8 cellular contexts compared by ENCODE assay signal in genomic region chr6:31907158-31907813, GRCh38. TPM values are rescaled to one million over a fixed set of nuclear protein-coding genes. Genes with fewer than 3 reads are reported as not detected.
DNase-seq lines count a peak whose midpoint lies in the region; ATAC-seq and TF ChIP-seq lines count a peak whose summit lies in the region.
"Had no signal": no experiment of that assay in that cellular context is flagged by ENCODE, and none has a peak within 500 bp of the region (broad histone marks: within the 10 kb centered on the region; RNA-seq: fewer than 3 reads in every experiment).

No MANE protein-coding gene starts in this region.

- H3K27me3 ChIP-seq in GM23338 (ENCODE audit: insufficient read depth), result no peaks in the 10 kb centered on the region
- H3K27me3 ChIP-seq in mesenchymal stem cell (ENCODE audit: control insufficient read depth in 1 of 2, insufficient read depth in 1 of 2, low read length in 2 of 2), result peaks cover 0 to 15% of the 10 kb centered on the region in 2 experiments
- H3K27me3 ChIP-seq: hepatocyte had no signal

- H4K20me1 ChIP-seq in GM23338 (replicated peaks; ENCODE audit: insufficient read depth), result no peaks in the 10 kb centered on the region

- H3K9me2 ChIP-seq in GM23338 (ENCODE audit: insufficient read depth), result no peaks in the 10 kb centered on the region

- no peak overlapping the region for H3K23ac ChIP-seq in mesenchymal stem cell (ENCODE audit: low read length in 2 of 2)

- H3K27me3 Mint-ChIP-seq in GM23338 (ENCODE audit: insufficient read depth, low read depth, poor library complexity) (peaks cover 11% of the 10 kb centered on the region), progenitor cell of endocrine pancreas (peaks cover 7% of the 10 kb centered on the region)

- H2BK12ac ChIP-seq in mesenchymal stem cell (ENCODE audit: low read length in 2 of 2), result no peak overlapping the region

- no peak overlapping the region for H4K91ac ChIP-seq in mesenchymal stem cell (ENCODE audit: low read length)

- H3K79me2 ChIP-seq in GM23338 (replicated peaks; ENCODE audit: insufficient read depth), result no peaks in the 10 kb centered on the region
- H3K79me2 ChIP-seq: hepatocyte had no signal

- H3K4me2 ChIP-seq in GM23338 (no peak overlapping the region), mesenchymal stem cell (ENCODE audit: low read length, poor library complexity, severe bottlenecking) (no peak overlapping the region)
- H3K4me2 ChIP-seq: hepatocyte had no signal

- H3K4me1 ChIP-seq in GM23338 (ENCODE audit: insufficient read depth) (peaks cover 17% of the 10 kb centered on the region), mesenchymal stem cell (ENCODE audit: control insufficient read depth, insufficient read depth, low read depth, low read length) (peaks cover 6% of the 10 kb centered on the region)

- WGBS in mesenchymal stem cell, result 66% methylated on average over 6 of the region's 7 CpGs

- H3K9me3 Mint-ChIP-seq in GM23338 (no peaks in the 10 kb centered on the region), progenitor cell of endocrine pancreas (ENCODE audit: low read depth) (no peaks in the 10 kb centered on the region)

- peaks cover 16% of the 10 kb centered on the region for H3K4me1 Mint-ChIP-seq in GM23338
- H3K4me1 Mint-ChIP-seq in progenitor cell of endocrine pancreas (ENCODE audit: low read depth), result peaks cover 9% of the 10 kb centered on the region

- H3K9me3 ChIP-seq in mesenchymal stem cell (ENCODE audit: control insufficient read depth, low read length), result no peaks in the 10 kb centered on the region

- H3K9ac ChIP-seq in mesenchymal stem cell (ENCODE audit: low read length), result peak overlapping the region; percentile 69

- H3K4ac ChIP-seq in mesenchymal stem cell (ENCODE audit: low read depth in 1 of 2, low read length in 2 of 2), result no peak overlapping the region

- no peak overlapping the region for H2BK15ac ChIP-seq in mesenchymal stem cell (ENCODE audit: low read depth, poor library complexity, severe bottlenecking)

- H2AFZ ChIP-seq in GM23338 (no peak overlapping the region), mesenchymal stem cell (ENCODE audit: low read depth, low read length) (no peak overlapping the region)
- H2AFZ ChIP-seq: hepatocyte had no signal

- DNase-seq in GM23338 (ENCODE audit: low spot score) (no peak), RPMI8226 (peak; percentile 64), mesenchymal stem cell (peak; percentile 93), progenitor cell of endocrine pancreas (ENCODE audit: low spot score, unreplicated experiment) (no peak), islet precursor cell (no peak)

- no peak for TF ChIP-seq CTCF in GM23338 (conservative IDR thresholded peaks at IDR 0.05; ENCODE audit: low read depth in 2 of 2)
- no peak for TF ChIP-seq CTCF in progenitor cell of endocrine pancreas (IDR thresholded peaks at IDR 0.05; ENCODE audit: unreplicated experiment)

- no peak overlapping the region for H3K18ac ChIP-seq in mesenchymal stem cell (ENCODE audit: low read depth in 1 of 2, low read length in 2 of 2)

- H3K79me1 ChIP-seq in mesenchymal stem cell (replicated peaks; ENCODE audit: low read length, poor library complexity, severe bottlenecking), result no peaks in the 10 kb centered on the region

- H3K4me3 Mint-ChIP-seq in GM23338, result no peak overlapping the region; the same call in 2 of the 3 replicates
- H3K4me3 Mint-ChIP-seq in progenitor cell of endocrine pancreas (ENCODE audit: low read depth), result no peak overlapping the region

- no peak overlapping the region for H4K8ac ChIP-seq in mesenchymal stem cell (ENCODE audit: low read length)

- no peak overlapping the region for H2BK5ac ChIP-seq in mesenchymal stem cell (ENCODE audit: low read depth, low read length, poor library complexity, severe bottlenecking)

- H3K14ac ChIP-seq in mesenchymal stem cell (ENCODE audit: low read length in 2 of 2), result no peak overlapping the region

- no peaks in the 10 kb centered on the region for H3K36me3 ChIP-seq in GM23338 (ENCODE audit: insufficient read depth)
- H3K36me3 ChIP-seq in mesenchymal stem cell (ENCODE audit: control insufficient read depth in 1 of 2, insufficient read depth in 2 of 2, low read depth in 1 of 2, low read length in 2 of 2), result no peaks in the 10 kb centered on the region

- ATAC-seq in GM23338, result peak; percentile 41
- ATAC-seq in HG03175 (IDR thresholded peaks at IDR 0.05; ENCODE audit: unreplicated experiment), result no peak
- ATAC-seq: Panc1 had no signal

- no peak overlapping the region for H2AK5ac ChIP-seq in mesenchymal stem cell (ENCODE audit: low read length, severe bottlenecking)

- no peak overlapping the region for H3K4me3 ChIP-seq in GM23338
- no peak overlapping the region for H3K4me3 ChIP-seq in mesenchymal stem cell (ENCODE audit: insufficient read depth in 1 of 2, low read depth in 1 of 2, low read length in 2 of 2)
- H3K4me3 ChIP-seq: hepatocyte had no signal

- H3K27ac Mint-ChIP-seq in GM23338 (no peak overlapping the region), progenitor cell of endocrine pancreas (no peak overlapping the region)

- H2BK120ac ChIP-seq in mesenchymal stem cell (ENCODE audit: low read depth, low read length), result no peak overlapping the region

- H3K27ac ChIP-seq in GM23338 (ENCODE audit: low read depth) (no peak overlapping the region), mesenchymal stem cell (ENCODE audit: low read length, poor library complexity, severe bottlenecking) (no peak overlapping the region)
- H3K27ac ChIP-seq: hepatocyte had no signal

- H3F3A ChIP-seq in GM23338 (replicated peaks; ENCODE audit: low read depth), result peaks cover 7% of the 10 kb centered on the region; the same call in 1 of the 2 replicates

- H3K36me3 Mint-ChIP-seq in GM23338 (ENCODE audit: low read depth), result no peaks in the 10 kb centered on the region; the same call in 2 of the 3 replicates
- no peaks in the 10 kb centered on the region for H3K36me3 Mint-ChIP-seq in progenitor cell of endocrine pancreas (ENCODE audit: insufficient read depth)

TF ChIP-seq in GM23338, 12 proteins besides CTCF, POLR2A, EP300 and RAD21:
- TF ChIP-seq POLR2AphosphoS5 (IDR thresholded peaks at IDR 0.05; ENCODE audit: low read depth), result no peak
- TF ChIP-seq ZNF331 (CRISPR knock-in tag; IDR thresholded peaks at IDR 0.05; ENCODE audit: low read depth), result no peak
- TF ChIP-seq CREB1 (CRISPR knock-in tag; IDR thresholded peaks at IDR 0.05; ENCODE audit: low read depth), result no peak
- no peak for TF ChIP-seq REST (IDR thresholded peaks at IDR 0.05; ENCODE audit: unreplicated experiment)
- TF ChIP-seq JUNB (IDR thresholded peaks at IDR 0.05; ENCODE audit: unreplicated experiment), result no peak
- TF ChIP-seq STAT1 (IDR thresholded peaks at IDR 0.05; ENCODE audit: unreplicated experiment), result no peak

RNA-seq across cellular contexts. Expression of gene ZBTB12, which starts 5.4 kb away (rescaled TPM):
- 14.4 and 14.9 TPM in 2 replicates for total RNA-seq in GM23338 (2014; rRNA removed; shearing (Covaris generic))
- polyA plus RNA-seq in GM23338 (2016; fragmentation: Nextera tagmentation; extraction: Ambion mirVana), result 0.18 and 0.68 TPM in 2 replicates
- 2.8 TPM for polyA plus RNA-seq in mesenchymal stem cell (2013, experiment 1 of 2)
- 2.8 TPM for polyA plus RNA-seq in mesenchymal stem cell (2013, experiment 2 of 2)
- total RNA-seq in progenitor cell of endocrine pancreas, result 47.1 and 55.5 TPM in 2 replicates
- polyA plus RNA-seq: hepatocyte had no signal

RNA-seq across cellular contexts. Expression of gene EHMT2, which starts 9.8 kb away (rescaled TPM):
- total RNA-seq in GM23338 (2014; rRNA removed; shearing (Covaris generic)), result 184 and 193 TPM in 2 replicates
- polyA plus RNA-seq in GM23338 (2016; fragmentation: Nextera tagmentation; extraction: Ambion mirVana), result 112 and 113 TPM in 2 replicates
- polyA plus RNA-seq in mesenchymal stem cell (2013, experiment 1 of 2), result 34.5 TPM
- 33.2 TPM for polyA plus RNA-seq in mesenchymal stem cell (2013, experiment 2 of 2)
- total RNA-seq in progenitor cell of endocrine pancreas, result 161 and 175 TPM in 2 replicates

RNA-seq across cellular contexts. Expression of gene C2, which starts 20.2 kb away (rescaled TPM):
- 1.7 and 2.4 TPM in 2 replicates for total RNA-seq in GM23338 (2014; rRNA removed; shearing (Covaris generic))
- polyA plus RNA-seq in GM23338 (2016; fragmentation: Nextera tagmentation; extraction: Ambion mirVana), result 0.16 and 0.23 TPM in 2 replicates
- polyA plus RNA-seq in mesenchymal stem cell (2013, experiment 1 of 2), result 1.1 TPM
- polyA plus RNA-seq in mesenchymal stem cell (2013, experiment 2 of 2), result 1.3 TPM
- total RNA-seq in progenitor cell of endocrine pancreas, result 0.47 and 0.65 TPM in 2 replicates

RNA-seq across cellular contexts. Expression of gene SLC44A4, which starts 28.5 kb away (rescaled TPM):
- total RNA-seq in GM23338 (2014; rRNA removed; shearing (Covaris generic)), result 3.7 and 4.6 TPM in 2 replicates
- 1.1 and 1.2 TPM in 2 replicates for polyA plus RNA-seq in GM23338 (2016; fragmentation: Nextera tagmentation; extraction: Ambion mirVana)
- 0.03 TPM for polyA plus RNA-seq in mesenchymal stem cell (2013, experiment 1 of 2)
- not detected for polyA plus RNA-seq in mesenchymal stem cell (2013, experiment 2 of 2)
- total RNA-seq in progenitor cell of endocrine pancreas, result 17.5 and 19.1 TPM in 2 replicates

RNA-seq across cellular contexts. Expression of gene CFB, which starts 38.6 kb away (rescaled TPM):
- not detected in 2 replicates for total RNA-seq in GM23338 (2014; rRNA removed; shearing (Covaris generic))
- polyA plus RNA-seq in GM23338 (2016; fragmentation: Nextera tagmentation; extraction: Ambion mirVana), result 0.86 TPM in 1 of 2 replicates, not detected in the other
- polyA plus RNA-seq in mesenchymal stem cell (2013, experiment 1 of 2), result 1.7 TPM
- 1.7 TPM for polyA plus RNA-seq in mesenchymal stem cell (2013, experiment 2 of 2)
- 3.9 and 4.7 TPM in 2 replicates for total RNA-seq in progenitor cell of endocrine pancreas

Comparison
In these comparisons a context has a peak if more than half of its experiments do, and no peak if none do; other contexts are left out.
1. DNase-seq: peak in RPMI8226 (single experiment) and mesenchymal stem cell (single experiment); none in GM23338 (single experiment), progenitor cell of endocrine pancreas (single experiment) and islet precursor cell (single experiment).